In the genomic region with DNA sequence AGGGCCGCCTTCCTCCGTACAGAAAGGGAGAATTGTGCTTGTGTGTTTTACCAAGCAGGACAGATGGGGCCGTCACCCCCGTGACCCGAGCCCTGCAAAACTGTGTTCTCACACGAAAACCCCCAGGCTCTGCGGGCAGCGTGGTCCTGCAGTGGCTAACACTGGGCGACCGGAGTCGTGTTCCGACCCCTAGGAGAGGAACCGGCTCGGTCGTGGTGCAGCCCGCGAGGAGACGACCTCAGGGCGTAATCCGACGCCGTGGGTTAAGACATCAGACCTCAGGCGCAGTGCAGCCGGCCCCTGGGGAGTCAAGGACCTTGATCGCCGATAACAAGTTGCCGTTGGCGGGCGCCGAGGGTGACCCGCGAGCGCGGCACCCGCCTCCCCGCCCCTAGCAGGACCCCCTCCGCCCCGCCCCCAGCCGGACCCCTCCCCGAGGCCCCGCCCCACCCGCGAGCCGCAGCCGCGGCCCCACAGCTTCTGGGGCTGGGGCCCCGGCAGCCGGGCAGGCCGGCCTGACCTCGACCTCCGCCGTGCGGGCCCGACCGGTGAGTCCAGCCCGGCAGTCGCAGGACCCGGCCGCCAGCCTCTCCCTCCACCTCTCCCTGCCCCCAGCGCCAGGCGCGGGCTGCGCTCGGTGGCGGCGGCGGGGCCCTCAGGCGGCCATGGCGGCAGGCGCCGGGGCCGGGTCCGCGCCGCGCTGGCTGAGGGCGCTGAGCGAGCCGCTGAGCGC, we compare ENCODE assay signal across 8 cellular contexts. TPM values are rescaled to one million over a fixed set of nuclear protein-coding genes. Genes with fewer than 3 reads are reported as not detected.
DNase-seq lines count a peak whose midpoint lies in the region; ATAC-seq and TF ChIP-seq lines count a peak whose summit lies in the region.

CHPT1 (plus strand) TSS at position 444 of the 733 bp plus-strand sequence; CDS start at position 666, 222 bp downstream.

- no peaks in the 10 kb centered on the region for H3K36me3 ChIP-seq in HUES64 (ENCODE audit: insufficient read depth, low read length)
- no peaks in the 10 kb centered on the region for H3K36me3 ChIP-seq in osteoblast (ENCODE audit: insufficient read depth, low read length)
- H3K36me3 ChIP-seq in thyroid gland, result no peaks in the 10 kb centered on the region

- under 1% methylated on average over 80 of the region's 80 CpGs for WGBS in HUES64
- 1 to 3% methylated on average over 8 to 35 of the region's 80 CpGs for WGBS in thyroid gland, 2 donors

- H3K9ac ChIP-seq in HUES64 (ENCODE audit: low read depth, low read length), result peak within 1 kb of the TSS; percentile 88

- intact Hi-C loops in thyroid gland (cut with DNase I), result no loop called here

- peaks cover 35% of the 10 kb centered on the region for H3K27me3 ChIP-seq in HUES64 (ENCODE audit: insufficient read depth, low read length)
- no peaks in the 10 kb centered on the region for H3K27me3 ChIP-seq in osteoblast (ENCODE audit: insufficient read depth, low read length)
- no peaks in the 10 kb centered on the region for H3K27me3 ChIP-seq in thyroid gland

- peak; percentile 2 for DNase-seq in DMS153 (lab: John Stamatoyannopoulos, UW)
- peak; percentile 35 for DNase-seq in SHP77 treated with DMSO at 0.1 percent for 48 hours (lab: John Stamatoyannopoulos, UW)
- peak; percentile 55 for DNase-seq in activated gamma-delta T cell treated with Interleukin-2 at 50 U/mL for 16 hours
- peak; percentile 69 for DNase-seq in germinal center (ENCODE audit: low spot score)
- DNase-seq in osteoblast (ENCODE audit: insufficient read length, low spot score, missing footprints), result peak; percentile 93
- DNase-seq in thyroid gland, result peak; percentile 79 to 84

- peak within 1 kb of the TSS; percentile 94 for H3K4me2 ChIP-seq in osteoblast (ENCODE audit: insufficient read depth, low read length)

- no peak for TF ChIP-seq CTCF in osteoblast (IDR thresholded peaks at IDR 0.05; ENCODE audit: extremely low read depth, low read depth, low read length)
- TF ChIP-seq CTCF in thyroid gland (IDR thresholded peaks at IDR 0.05), result no peak

- ATAC-seq in GM21390 (IDR thresholded peaks at IDR 0.05; ENCODE audit: unreplicated experiment), result peak; percentile 71

- H3K79me2 ChIP-seq in osteoblast (ENCODE audit: insufficient read depth, low read length), result peaks cover 48% of the 10 kb centered on the region

- peak; percentile 39 to 81 for TF ChIP-seq POLR2A in thyroid gland (IDR thresholded peaks at IDR 0.05)

- H3K4me3 ChIP-seq in HUES64 (ENCODE audit: low read length), result peak within 1 kb of the TSS; percentile 86
- H3K4me3 ChIP-seq in osteoblast (ENCODE audit: insufficient read depth, low read length), result peak within 1 kb of the TSS; percentile 83
- peak within 1 kb of the TSS; percentile 72 to 91 (median 88) for H3K4me3 ChIP-seq in thyroid gland (replicated peaks in 1 of 3)

- H3K4me1 ChIP-seq in HUES64 (ENCODE audit: insufficient read depth, low read length) (peaks cover 4% of the 10 kb centered on the region; the same call in 1 of the 2 replicates), osteoblast (ENCODE audit: insufficient read depth, low read length) (peaks cover 6% of the 10 kb centered on the region), thyroid gland (peaks cover 24 to 42% of the 10 kb centered on the region in 2 donors)

- peak within 1 kb of the TSS; percentile 96 for H2AFZ ChIP-seq in osteoblast (ENCODE audit: low read length)

- H3K27ac ChIP-seq in HUES64 (ENCODE audit: low read depth, low read length), result no peak within 1 kb of the TSS
- peak within 1 kb of the TSS; percentile 51 for H3K27ac ChIP-seq in osteoblast (ENCODE audit: low read depth, low read length)
- peak within 1 kb of the TSS; percentile 94 to 97 (median 96) for H3K27ac ChIP-seq in thyroid gland

- H3K9me3 ChIP-seq in HUES64 (ENCODE audit: insufficient read depth, low read depth, low read length), result no peaks in the 10 kb centered on the region
- no peaks in the 10 kb centered on the region for H3K9me3 ChIP-seq in osteoblast (ENCODE audit: low read depth, low read length)
- H3K9me3 ChIP-seq in thyroid gland, result no peaks in the 10 kb centered on the region

- H4K20me1 ChIP-seq in osteoblast (ENCODE audit: insufficient read depth, low read length), result no peaks in the 10 kb centered on the region

RNA-seq across cellular contexts. Expression of gene CHPT1, which starts in this region (rescaled TPM):
- polyA plus RNA-seq in HUES64 (2013, experiment 1 of 2), result 16.5 TPM
- polyA plus RNA-seq in HUES64 (2013, experiment 2 of 2), result 16.5 TPM
- total RNA-seq in osteoblast, result 24.6 and 32.7 TPM in 2 replicates
- 100 to 1,000 TPM in 3 of 4 donors, 10 to 100 TPM in 1; 94.5 to 177 (median 150) TPM for total RNA-seq in thyroid gland

Comparison
In these comparisons a context has a peak if more than half of its experiments do, and no peak if none do; other contexts are left out.
1. DNase-seq: peak in every context shown above with its lines; median percentile 93 in osteoblast; 82 in thyroid gland; 69 in germinal center; 55 in activated gamma-delta T cell treated with Interleukin-2 at 50 U/mL for 16 hours; 35 in SHP77 treated with DMSO at 0.1 percent for 48 hours; 2 in DMS153.